Comparison of ENCODE assay signal across 10 cellular contexts in the genomic region with DNA sequence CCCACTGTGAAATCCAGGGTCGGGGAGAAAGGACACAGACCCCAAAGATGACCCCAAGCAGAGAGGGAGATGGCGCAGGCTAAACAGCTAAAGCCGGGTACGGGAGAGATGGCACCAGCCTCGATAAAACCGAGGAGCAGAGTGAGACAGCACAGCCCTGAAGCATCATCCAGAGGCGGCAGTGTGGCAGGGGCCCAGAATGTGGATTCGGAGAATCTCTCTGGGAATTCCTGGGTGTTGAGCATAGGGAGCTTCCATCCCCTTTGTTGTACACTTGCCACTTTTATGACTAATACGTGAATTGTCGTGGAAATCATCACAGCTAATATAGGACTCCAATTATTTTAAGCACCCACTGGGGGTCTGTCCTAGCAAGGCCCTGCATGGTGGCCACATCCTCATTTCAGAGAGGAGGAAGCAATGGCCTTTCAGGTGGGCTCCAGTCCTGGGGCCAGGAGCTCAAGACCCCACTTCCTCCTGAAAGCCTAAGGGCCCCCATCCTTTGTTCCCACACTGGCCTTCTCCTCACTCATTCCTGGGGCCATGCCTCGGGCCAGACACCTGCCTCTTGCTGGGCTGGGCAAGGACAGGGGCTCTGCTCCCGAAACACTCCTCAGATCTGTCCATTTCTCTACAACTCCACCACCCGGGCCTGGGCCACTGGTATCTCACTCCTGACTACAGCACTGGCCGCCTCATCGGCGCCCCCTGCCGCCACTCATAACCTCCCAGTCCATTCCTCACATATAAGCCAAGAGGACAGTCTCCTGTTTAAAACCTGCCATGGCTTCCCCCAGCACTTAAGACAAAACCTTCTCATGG. TPM values are rescaled to one million over a fixed set of nuclear protein-coding genes. Genes with fewer than 3 reads are reported as not detected.
DNase-seq lines count a peak whose midpoint lies in the region; ATAC-seq and TF ChIP-seq lines count a peak whose summit lies in the region.
"Had no signal": no experiment of that assay in that cellular context is flagged by ENCODE, and none has a peak within 500 bp of the region (broad histone marks: within the 10 kb centered on the region; RNA-seq: fewer than 3 reads in every experiment).

No MANE protein-coding gene starts in this region.

- intact Hi-C loops in prostate gland (cut with DNase I) = no loop called here

- no peaks in the 10 kb centered on the region for H3K9me3 ChIP-seq in prostate gland

- DNase-seq in activated effector memory CD4-positive, alpha-beta T cell treated with anti-CD3 and anti-CD28 coated beads, Interleukin-2, amount 50 U/mL, for 16 hours = peak; percentile 66
- no peak for DNase-seq in activated effector memory CD4-positive, alpha-beta T cell treated with Interleukin-2 at 50 U/mL for 16 hours
- peak; percentile 16 for DNase-seq in NCI-H460 (ENCODE audit: extremely low read depth, low read depth)
- DNase-seq in cerebellar cortex (ENCODE audit: low spot score) = peak; percentile 54
- peak; percentile 16 to 17 for DNase-seq in stimulated activated CD8-positive, alpha-beta memory T cell treated with anti-CD3 and anti-CD28 coated beads, Interleukin-2, amount 100 ng/mL, for 48 hours (ENCODE audit: low read depth in 2 of 2)
- DNase-seq in prostate gland (ENCODE audit: low spot score) = no peak
- no peak for DNase-seq in putamen (ENCODE audit: low spot score)
- DNase-seq: DMS79 treated with DMSO at 0.1 percent for 48 hours had no signal

- TF ChIP-seq CTCF in prostate gland (IDR thresholded peaks at IDR 0.05) = no peak

- H3K4me1 ChIP-seq in prostate gland (replicated peaks) = no peaks in the 10 kb centered on the region

- no peak for TF ChIP-seq POLR2A in prostate gland (IDR thresholded peaks at IDR 0.05)

- H3K4me3 ChIP-seq in prostate gland = no peak overlapping the region
- H3K4me3 ChIP-seq: coronary artery had no signal

- no peaks in the 10 kb centered on the region for H3K27me3 ChIP-seq in prostate gland (replicated peaks; ENCODE audit: insufficient read depth)

- H3K36me3 ChIP-seq in prostate gland = no peaks in the 10 kb centered on the region

- no peak for ATAC-seq in GM18873 (IDR thresholded peaks at IDR 0.05; ENCODE audit: low FRiP score, unreplicated experiment)

- no peak overlapping the region for H3K27ac ChIP-seq in prostate gland
- H3K27ac ChIP-seq: coronary artery had no signal

- 72% methylated on average over 17 of the region's 17 CpGs for WGBS in prostate gland

RNA-seq across cellular contexts. Expression of a gene that starts 29.3 kb away (rescaled TPM):
- 0.52 TPM in 1 of 2 replicates, not detected in the other for total RNA-seq in NCI-H460 (2014; rRNA removed; shearing (Covaris generic))
- polyA plus RNA-seq in NCI-H460 (2014; cell fraction: nucleus; rRNA removed) = 0.29 and 0.58 TPM in 2 replicates
- total RNA-seq in prostate gland = 1 to 10 TPM in 1 of 2 donors, under 1 TPM in 1; 0.27 to 3.7 TPM

RNA-seq across cellular contexts. Expression of a gene that starts 46.7 kb away (rescaled TPM):
- total RNA-seq in NCI-H460 (2014; rRNA removed; shearing (Covaris generic)) = 0.07 TPM in 1 of 2 replicates, not detected in the other
- polyA plus RNA-seq in NCI-H460 (2014; cell fraction: nucleus; rRNA removed) = 0.19 TPM in 1 of 2 replicates, not detected in the other
- 10 to 100 TPM in 1 of 2 donors, 1 to 10 TPM in 1; 1.3 to 25.2 TPM for total RNA-seq in prostate gland

RNA-seq across cellular contexts. Expression of a gene that starts 52.6 kb away (rescaled TPM):
- 8.4 and 8.7 TPM in 2 replicates for total RNA-seq in NCI-H460 (2014; rRNA removed; shearing (Covaris generic))
- 2.4 and 5.0 TPM in 2 replicates for polyA plus RNA-seq in NCI-H460 (2014; cell fraction: nucleus; rRNA removed)
- total RNA-seq in prostate gland = 10 to 100 TPM; 24.4 to 44.1 TPM

Comparison
In these comparisons a context has a peak if more than half of its experiments do, and no peak if none do; other contexts are left out.
1. DNase-seq: peak in activated effector memory CD4-positive, alpha-beta T cell treated with anti-CD3 and anti-CD28 coated beads, Interleukin-2, amount 50 U/mL, for 16 hours (single experiment), NCI-H460 (single experiment), cerebellar cortex (single experiment) and stimulated activated CD8-positive, alpha-beta memory T cell treated with anti-CD3 and anti-CD28 coated beads, Interleukin-2, amount 100 ng/mL, for 48 hours (2 of 2); none in activated effector memory CD4-positive, alpha-beta T cell treated with Interleukin-2 at 50 U/mL for 16 hours (single experiment), prostate gland (single experiment) and putamen (single experiment).